In genomic region chrX:24412637-24413363, GRCh38 we compare ENCODE assay signal across 1 cellular context.
TF ChIP-seq lines count a peak whose summit lies in the region.

No MANE protein-coding gene starts in this region.

TF ChIP-seq in HEK293, 187 proteins besides CTCF, POLR2A, EP300 and RAD21 (continued from another document and continues in another):
- TF ChIP-seq, protein P1, sequence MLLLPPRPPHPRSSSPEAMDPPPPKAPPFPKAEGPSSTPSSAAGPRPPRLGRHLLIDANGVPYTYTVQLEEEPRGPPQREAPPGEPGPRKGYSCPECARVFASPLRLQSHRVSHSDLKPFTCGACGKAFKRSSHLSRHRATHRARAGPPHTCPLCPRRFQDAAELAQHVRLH (tag by site-specific recombination; IDR thresholded peaks at IDR 0.05) = no peak
- TF ChIP-seq ZNF133 (tag by site-specific recombination; IDR thresholded peaks at IDR 0.05) (no peak), ZBTB44 (tag by site-specific recombination; IDR thresholded peaks at IDR 0.05) (no peak), WT1 (tag by site-specific recombination; IDR thresholded peaks at IDR 0.05) (no peak), ZNF211 (tag by site-specific recombination; IDR thresholded peaks at IDR 0.05; ENCODE audit: low read depth) (no peak), ZXDB (tag by site-specific recombination; IDR thresholded peaks at IDR 0.05) (no peak; the same call in 1 of the 2 replicates), RBAK (tag by site-specific recombination; IDR thresholded peaks at IDR 0.05) (no peak), ZNF530 (tag by site-specific recombination; IDR thresholded peaks at IDR 0.05; ENCODE audit: low read depth) (no peak), ZNF48 (tag by site-specific recombination; IDR thresholded peaks at IDR 0.05) (no peak), ZNF433 (tag by site-specific recombination; IDR thresholded peaks at IDR 0.05; ENCODE audit: low read depth) (no peak), ZFP3 (tag by site-specific recombination; IDR thresholded peaks at IDR 0.05; ENCODE audit: low read depth) (no peak), ZNF621 (tag by site-specific recombination; IDR thresholded peaks at IDR 0.05) (no peak), ZNF223 (tag by site-specific recombination; IDR thresholded peaks at IDR 0.05) (no peak), ZNF629 (tag by site-specific recombination; IDR thresholded peaks at IDR 0.05) (peak; percentile 58), ZNF776 (tag by site-specific recombination; IDR thresholded peaks at IDR 0.05; ENCODE audit: borderline replicate concordance) (no peak), ZNF146 (tag by site-specific recombination; IDR thresholded peaks at IDR 0.05) (no peak), ZNF362 (tag by site-specific recombination; IDR thresholded peaks at IDR 0.05) (no peak), ZNF785 (tag by site-specific recombination; IDR thresholded peaks at IDR 0.05) (no peak), ZNF341 (tag by site-specific recombination; IDR thresholded peaks at IDR 0.05; ENCODE audit: low read depth) (no peak), ZNF416 (tag by site-specific recombination; IDR thresholded peaks at IDR 0.05) (0 out of 2 replicates have a peak, but pooled peaks have one; percentile 38), KLF16 (tag by site-specific recombination; IDR thresholded peaks at IDR 0.05) (no peak), ZNF768 (tag by site-specific recombination; IDR thresholded peaks at IDR 0.05) (no peak), ZNF24 (tag by site-specific recombination; IDR thresholded peaks at IDR 0.05) (peak; percentile 26; the same call in 1 of the 2 replicates), ZNF585B (tag by site-specific recombination; IDR thresholded peaks at IDR 0.05) (no peak), ZNF175 (tag by site-specific recombination; IDR thresholded peaks at IDR 0.05) (no peak), ZNF560 (tag by site-specific recombination; IDR thresholded peaks at IDR 0.05; ENCODE audit: borderline replicate concordance) (no peak), KLF7 (tag by site-specific recombination; IDR thresholded peaks at IDR 0.05; ENCODE audit: borderline replicate concordance) (no peak), ZFHX2 (tag by site-specific recombination; conservative IDR thresholded peaks at IDR 0.05) (peak; percentile 59), ZNF544 (tag by site-specific recombination; IDR thresholded peaks at IDR 0.05) (no peak), ZNF549 (tag by site-specific recombination; IDR thresholded peaks at IDR 0.05) (no peak), ZNF426 (tag by site-specific recombination; IDR thresholded peaks at IDR 0.05) (no peak), MEIS1 (CRISPR knock-in tag; IDR thresholded peaks at IDR 0.05; ENCODE audit: borderline replicate concordance) (no peak), ZNF214 (tag by site-specific recombination; IDR thresholded peaks at IDR 0.05; ENCODE audit: borderline replicate concordance) (no peak), ZNF138 (tag by site-specific recombination; IDR thresholded peaks at IDR 0.05; ENCODE audit: borderline replicate concordance) (no peak), ZNF518A (tag by site-specific recombination; conservative IDR thresholded peaks at IDR 0.05; ENCODE audit: low read depth) (no peak), ZNF248 (tag by site-specific recombination; IDR thresholded peaks at IDR 0.05) (no peak), MZF1 (tag by site-specific recombination; IDR thresholded peaks at IDR 0.05; ENCODE audit: borderline replicate concordance) (no peak), ZSCAN4 (tag by site-specific recombination; IDR thresholded peaks at IDR 0.05) (no peak), ZBTB8A (tag by site-specific recombination; IDR thresholded peaks at IDR 0.05) (peak; percentile 67), ZNF501 (tag by site-specific recombination; IDR thresholded peaks at IDR 0.05) (no peak), PATZ1 (tag by site-specific recombination; IDR thresholded peaks at IDR 0.05) (no peak), HOXD13 (CRISPR knock-in tag; IDR thresholded peaks at IDR 0.05; ENCODE audit: borderline replicate concordance) (no peak), ZNF366 (tag by site-specific recombination; conservative IDR thresholded peaks at IDR 0.05) (0 out of 2 replicates have a peak, but pooled peaks have one; percentile 11), KLF10 (tag by site-specific recombination; IDR thresholded peaks at IDR 0.05) (no peak), ZNF473 (tag by site-specific recombination; IDR thresholded peaks at IDR 0.05) (no peak)
- TF ChIP-seq, protein P2, sequence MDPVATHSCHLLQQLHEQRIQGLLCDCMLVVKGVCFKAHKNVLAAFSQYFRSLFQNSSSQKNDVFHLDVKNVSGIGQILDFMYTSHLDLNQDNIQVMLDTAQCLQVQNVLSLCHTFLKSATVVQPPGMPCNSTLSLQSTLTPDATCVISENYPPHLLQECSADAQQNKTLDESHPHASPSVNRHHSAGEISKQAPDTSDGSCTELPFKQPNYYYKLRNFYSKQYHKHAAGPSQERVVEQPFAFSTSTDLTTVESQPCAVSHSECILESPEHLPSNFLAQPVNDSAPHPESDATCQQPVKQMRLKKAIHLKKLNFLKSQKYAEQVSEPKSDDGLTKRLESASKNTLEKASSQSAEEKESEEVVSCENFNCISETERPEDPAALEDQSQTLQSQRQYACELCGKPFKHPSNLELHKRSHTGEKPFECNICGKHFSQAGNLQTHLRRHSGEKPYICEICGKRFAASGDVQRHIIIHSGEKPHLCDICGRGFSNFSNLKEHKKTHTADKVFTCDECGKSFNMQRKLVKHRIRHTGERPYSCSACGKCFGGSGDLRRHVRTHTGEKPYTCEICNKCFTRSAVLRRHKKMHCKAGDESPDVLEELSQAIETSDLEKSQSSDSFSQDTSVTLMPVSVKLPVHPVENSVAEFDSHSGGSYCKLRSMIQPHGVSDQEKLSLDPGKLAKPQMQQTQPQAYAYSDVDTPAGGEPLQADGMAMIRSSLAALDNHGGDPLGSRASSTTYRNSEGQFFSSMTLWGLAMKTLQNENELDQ (tag by site-specific recombination; IDR thresholded peaks at IDR 0.05; ENCODE audit: low read depth) = no peak
- TF ChIP-seq, protein P3, sequence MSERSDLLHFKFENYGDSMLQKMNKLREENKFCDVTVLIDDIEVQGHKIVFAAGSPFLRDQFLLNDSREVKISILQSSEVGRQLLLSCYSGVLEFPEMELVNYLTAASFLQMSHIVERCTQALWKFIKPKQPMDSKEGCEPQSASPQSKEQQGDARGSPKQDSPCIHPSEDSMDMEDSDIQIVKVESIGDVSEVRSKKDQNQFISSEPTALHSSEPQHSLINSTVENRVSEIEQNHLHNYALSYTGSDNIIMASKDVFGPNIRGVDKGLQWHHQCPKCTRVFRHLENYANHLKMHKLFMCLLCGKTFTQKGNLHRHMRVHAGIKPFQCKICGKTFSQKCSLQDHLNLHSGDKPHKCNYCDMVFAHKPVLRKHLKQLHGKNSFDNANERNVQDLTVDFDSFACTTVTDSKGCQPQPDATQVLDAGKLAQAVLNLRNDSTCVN (tag by site-specific recombination; optimal IDR thresholded peaks at IDR 0.05) = no peak
- TF ChIP-seq, protein P4, sequence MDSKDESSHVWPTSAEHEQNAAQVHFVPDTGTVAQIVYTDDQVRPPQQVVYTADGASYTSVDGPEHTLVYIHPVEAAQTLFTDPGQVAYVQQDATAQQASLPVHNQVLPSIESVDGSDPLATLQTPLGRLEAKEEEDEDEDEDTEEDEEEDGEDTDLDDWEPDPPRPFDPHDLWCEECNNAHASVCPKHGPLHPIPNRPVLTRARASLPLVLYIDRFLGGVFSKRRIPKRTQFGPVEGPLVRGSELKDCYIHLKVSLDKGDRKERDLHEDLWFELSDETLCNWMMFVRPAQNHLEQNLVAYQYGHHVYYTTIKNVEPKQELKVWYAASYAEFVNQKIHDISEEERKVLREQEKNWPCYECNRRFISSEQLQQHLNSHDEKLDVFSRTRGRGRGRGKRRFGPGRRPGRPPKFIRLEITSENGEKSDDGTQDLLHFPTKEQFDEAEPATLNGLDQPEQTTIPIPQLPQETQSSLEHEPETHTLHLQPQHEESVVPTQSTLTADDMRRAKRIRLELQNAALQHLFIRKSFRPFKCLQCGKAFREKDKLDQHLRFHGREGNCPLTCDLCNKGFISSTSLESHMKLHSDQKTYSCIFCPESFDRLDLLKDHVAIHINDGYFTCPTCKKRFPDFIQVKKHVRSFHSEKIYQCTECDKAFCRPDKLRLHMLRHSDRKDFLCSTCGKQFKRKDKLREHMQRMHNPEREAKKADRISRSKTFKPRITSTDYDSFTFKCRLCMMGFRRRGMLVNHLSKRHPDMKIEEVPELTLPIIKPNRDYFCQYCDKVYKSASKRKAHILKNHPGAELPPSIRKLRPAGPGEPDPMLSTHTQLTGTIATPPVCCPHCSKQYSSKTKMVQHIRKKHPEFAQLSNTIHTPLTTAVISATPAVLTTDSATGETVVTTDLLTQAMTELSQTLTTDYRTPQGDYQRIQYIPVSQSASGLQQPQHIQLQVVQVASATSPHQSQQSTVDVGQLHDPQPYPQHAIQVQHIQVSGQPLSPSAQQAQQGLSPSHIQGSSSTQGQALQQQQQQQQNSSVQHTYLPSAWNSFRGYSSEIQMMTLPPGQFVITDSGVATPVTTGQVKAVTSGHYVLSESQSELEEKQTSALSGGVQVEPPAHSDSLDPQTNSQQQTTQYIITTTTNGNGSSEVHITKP (tag by site-specific recombination; IDR thresholded peaks at IDR 0.05) = no peak
